ENCODE assay signal across 19 cellular contexts in the genomic region with DNA sequence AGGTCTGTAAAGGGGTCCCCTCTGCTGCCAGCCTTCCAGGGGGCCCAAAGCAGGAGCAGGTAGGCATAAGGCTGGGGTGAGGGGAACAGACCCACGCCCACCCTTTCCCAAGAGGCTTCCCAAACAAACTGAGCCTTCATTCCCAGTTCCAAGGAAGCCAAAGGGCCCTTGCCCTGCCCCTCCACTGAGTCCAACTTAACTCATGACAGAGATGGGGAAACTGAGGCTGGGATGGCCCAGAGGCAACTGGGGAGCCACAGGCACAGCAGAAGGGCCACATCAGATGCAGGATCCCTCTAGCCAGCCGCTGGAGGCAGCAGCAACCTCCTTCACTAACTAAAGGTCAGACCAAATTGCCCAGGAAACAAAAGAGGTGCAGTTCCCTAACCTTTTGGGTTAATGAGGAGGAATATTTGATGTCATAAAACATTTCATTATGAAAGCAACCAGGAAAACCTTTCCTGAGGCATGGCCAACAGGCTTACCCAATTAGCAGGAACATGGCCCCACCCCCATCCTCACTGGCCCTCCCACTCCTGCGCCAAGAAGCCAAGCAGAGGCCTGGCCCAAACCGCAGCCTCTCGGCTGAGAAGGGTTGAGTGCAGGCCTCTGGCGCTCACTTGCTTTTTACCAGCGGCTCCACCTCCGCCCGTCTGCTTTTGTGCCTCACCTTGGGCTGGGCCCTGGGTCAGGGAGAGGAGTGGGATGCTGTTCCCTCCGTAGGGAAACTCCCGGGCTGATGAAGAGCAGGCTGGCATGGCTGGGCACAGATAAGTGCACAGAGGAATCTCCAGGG.
DNase-seq lines count a peak whose midpoint lies in the region; ATAC-seq and TF ChIP-seq lines count a peak whose summit lies in the region.
"Had no signal": no experiment of that assay in that cellular context is flagged by ENCODE, and none has a peak within 500 bp of the region (broad histone marks: within the 10 kb centered on the region; RNA-seq: fewer than 3 reads in every experiment).

No MANE protein-coding gene starts in this region.

- H3K4me1 Mint-ChIP-seq in natural killer cell (no peaks in the 10 kb centered on the region), neural crest cell (peaks cover 16% of the 10 kb centered on the region)
- H3K4me1 Mint-ChIP-seq in natural killer cell treated with Interleukin-12 subunit alpha and Interleukin-12 subunit beta and Interleukin-15 and Interleukin-18, amount 100 ng/mL, for 72 hours (ENCODE audit: low read depth in 2 of 2): no peaks in the 10 kb centered on the region
- H3K4me1 Mint-ChIP-seq: activated CD4-positive, alpha-beta T cell treated with anti-CD3 and anti-CD28 coated beads for 36 hours; activated naive CD4-positive, alpha-beta T cell treated with anti-CD3 and anti-CD28 coated beads, Interleukin-2, amount 10 ng/mL, durations not matched to agents 7 days and 5 days had no signal

- H3K27ac ChIP-seq in coronary artery: no peak overlapping the region
- H3K27ac ChIP-seq: body of pancreas had no signal

- TF ChIP-seq CTCF in natural killer cell (IDR thresholded peaks at IDR 0.05) (no peak), coronary artery (IDR thresholded peaks at IDR 0.05) (no peak), neural crest cell (conservative IDR thresholded peaks at IDR 0.05) (no peak)

- intact Hi-C loops in natural killer cell (cut with micrococcal nuclease): no loop called here

- DNase-seq in natural killer cell: peak; percentile 6
- no peak for DNase-seq in natural killer cell treated with Interleukin-12 subunit alpha and Interleukin-12 subunit beta and Interleukin-15 and Interleukin-18, amount 100 ng/mL, for 72 hours (ENCODE audit: low spot score)
- peak; percentile 65 for DNase-seq in coronary artery (ENCODE audit: low spot score)
- DNase-seq in neural crest cell (ENCODE audit: low read depth, low spot score): no peak
- no peak for DNase-seq in stimulated activated CD4-positive, alpha-beta T cell treated with anti-CD3 and anti-CD28 coated beads, Interleukin-4, amount 100 ng/mL, for 24 hours
- DNase-seq in nucleus accumbens (lab: John Stamatoyannopoulos, UW): no peak
- no peak for DNase-seq in hepatic stellate cell (ENCODE audit: low spot score)
- DNase-seq: activated CD4-positive, alpha-beta T cell treated with anti-CD3 and anti-CD28 coated beads for 36 hours; activated naive CD4-positive, alpha-beta T cell treated with anti-CD3 and anti-CD28 coated beads, Interleukin-2, amount 10 ng/mL, durations not matched to agents 7 days and 5 days; erythroblast; Kasumi-1; kidney glomerular epithelial cell; NCI-H446; SHP77; stimulated activated naive CD4-positive, alpha-beta T cell; T-helper 9 cell had no signal

- H3K36me3 Mint-ChIP-seq in natural killer cell: no peaks in the 10 kb centered on the region
- H3K36me3 Mint-ChIP-seq in natural killer cell treated with Interleukin-12 subunit alpha and Interleukin-12 subunit beta and Interleukin-15 and Interleukin-18, amount 100 ng/mL, for 72 hours: no peaks in the 10 kb centered on the region
- H3K36me3 Mint-ChIP-seq in neural crest cell (ENCODE audit: low read depth): no peaks in the 10 kb centered on the region
- H3K36me3 Mint-ChIP-seq: activated naive CD4-positive, alpha-beta T cell treated with anti-CD3 and anti-CD28 coated beads, Interleukin-2, amount 10 ng/mL, durations not matched to agents 7 days and 5 days had no signal

- ATAC-seq in natural killer cell (no peak), HG03571 (IDR thresholded peaks at IDR 0.05; ENCODE audit: unreplicated experiment) (no peak)
- no peak for ATAC-seq in natural killer cell treated with Interleukin-12 subunit alpha and Interleukin-12 subunit beta and Interleukin-15 and Interleukin-18, amount 100 ng/mL, for 72 hours
- ATAC-seq: activated CD4-positive, alpha-beta T cell treated with anti-CD3 and anti-CD28 coated beads for 36 hours; body of pancreas had no signal

- H3K4me3 ChIP-seq in coronary artery: no peak overlapping the region
- H3K4me3 ChIP-seq: body of pancreas had no signal

- H3K9me3 Mint-ChIP-seq in natural killer cell (no peaks in the 10 kb centered on the region), neural crest cell (no peaks in the 10 kb centered on the region)
- H3K9me3 Mint-ChIP-seq in natural killer cell treated with Interleukin-12 subunit alpha and Interleukin-12 subunit beta and Interleukin-15 and Interleukin-18, amount 100 ng/mL, for 72 hours: no peaks in the 10 kb centered on the region
- H3K9me3 Mint-ChIP-seq: activated naive CD4-positive, alpha-beta T cell treated with anti-CD3 and anti-CD28 coated beads, Interleukin-2, amount 10 ng/mL, durations not matched to agents 7 days and 5 days; dendritic cell treated with granulocyte-macrophage colony-stimulating factor and Interleukin-4, amounts not matched to agents 40 ng/mL and 50 ng/mL, for 4 days had no signal

- H3K27ac Mint-ChIP-seq in natural killer cell: no peak overlapping the region
- no peak overlapping the region for H3K27ac Mint-ChIP-seq in natural killer cell treated with Interleukin-12 subunit alpha and Interleukin-12 subunit beta and Interleukin-15 and Interleukin-18, amount 100 ng/mL, for 72 hours
- peak overlapping the region; percentile 46 for H3K27ac Mint-ChIP-seq in neural crest cell (ENCODE audit: unreplicated experiment)
- H3K27ac Mint-ChIP-seq: activated CD4-positive, alpha-beta T cell treated with anti-CD3 and anti-CD28 coated beads for 36 hours; activated naive CD4-positive, alpha-beta T cell treated with anti-CD3 and anti-CD28 coated beads, Interleukin-2, amount 10 ng/mL, durations not matched to agents 7 days and 5 days; dendritic cell treated with granulocyte-macrophage colony-stimulating factor and Interleukin-4, amounts not matched to agents 40 ng/mL and 50 ng/mL, for 4 days had no signal

- H3K4me3 Mint-ChIP-seq in natural killer cell (no peak overlapping the region), neural crest cell (no peak overlapping the region)
- H3K4me3 Mint-ChIP-seq in natural killer cell treated with Interleukin-12 subunit alpha and Interleukin-12 subunit beta and Interleukin-15 and Interleukin-18, amount 100 ng/mL, for 72 hours: no peak overlapping the region
- H3K4me3 Mint-ChIP-seq: activated CD4-positive, alpha-beta T cell treated with anti-CD3 and anti-CD28 coated beads for 36 hours; activated naive CD4-positive, alpha-beta T cell treated with anti-CD3 and anti-CD28 coated beads, Interleukin-2, amount 10 ng/mL, durations not matched to agents 7 days and 5 days; dendritic cell treated with granulocyte-macrophage colony-stimulating factor and Interleukin-4, amounts not matched to agents 40 ng/mL and 50 ng/mL, for 4 days had no signal

- no peaks in the 10 kb centered on the region for H3K27me3 Mint-ChIP-seq in natural killer cell (ENCODE audit: low read depth in 2 of 2)
- H3K27me3 Mint-ChIP-seq in natural killer cell treated with Interleukin-12 subunit alpha and Interleukin-12 subunit beta and Interleukin-15 and Interleukin-18, amount 100 ng/mL, for 72 hours: no peaks in the 10 kb centered on the region
- H3K27me3 Mint-ChIP-seq in neural crest cell (ENCODE audit: low read depth): no peaks in the 10 kb centered on the region
- H3K27me3 Mint-ChIP-seq: activated CD4-positive, alpha-beta T cell treated with anti-CD3 and anti-CD28 coated beads for 36 hours; activated naive CD4-positive, alpha-beta T cell treated with anti-CD3 and anti-CD28 coated beads, Interleukin-2, amount 10 ng/mL, durations not matched to agents 7 days and 5 days; dendritic cell treated with granulocyte-macrophage colony-stimulating factor and Interleukin-4, amounts not matched to agents 40 ng/mL and 50 ng/mL, for 4 days had no signal

Comparison
In these comparisons a context has a peak if more than half of its experiments do, and no peak if none do; other contexts are left out.
1. DNase-seq: peak in natural killer cell (single experiment) and coronary artery (single experiment); none in natural killer cell treated with Interleukin-12 subunit alpha and Interleukin-12 subunit beta and Interleukin-15 and Interleukin-18, amount 100 ng/mL, for 72 hours (single experiment), neural crest cell (single experiment), stimulated activated CD4-positive, alpha-beta T cell treated with anti-CD3 and anti-CD28 coated beads, Interleukin-4, amount 100 ng/mL, for 24 hours (single experiment), nucleus accumbens (0 of 56) and hepatic stellate cell (single experiment).